9 cellular contexts compared by ENCODE assay signal in the genomic region with DNA sequence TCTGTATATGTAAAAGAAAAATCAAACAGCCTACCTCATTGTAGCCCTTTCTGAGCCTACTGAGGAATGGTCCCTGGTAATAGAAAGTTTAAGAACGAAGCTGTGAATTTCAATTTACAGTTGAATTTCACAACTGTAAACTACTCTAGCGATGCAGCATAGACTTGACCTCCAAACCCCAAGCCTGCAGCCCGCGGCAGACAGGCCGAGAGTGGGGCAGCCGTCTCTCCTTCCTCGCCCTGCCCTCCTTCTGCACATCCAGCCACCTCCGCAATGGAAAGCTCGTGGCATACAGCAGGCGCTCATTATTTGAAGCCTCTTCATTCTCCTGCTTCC. TPM values are rescaled to one million over a fixed set of nuclear protein-coding genes. Genes with fewer than 3 reads are reported as not detected.
DNase-seq lines count a peak whose midpoint lies in the region; ATAC-seq, FAIRE-seq and TF ChIP-seq lines count a peak whose summit lies in the region.
"Had no signal": no experiment of that assay in that cellular context is flagged by ENCODE, and none has a peak within 500 bp of the region (broad histone marks: within the 10 kb centered on the region; RNA-seq: fewer than 3 reads in every experiment).

No MANE protein-coding gene starts in this region.

- POLR2A ChIA-PET in Caco-2 (lab: Charles Lee) = interaction anchor here (0.6 kb wide), 1 partner anchor 9 kb away, joined by 6 read pairs; no protein-coding TSS in a partner anchor

- H3K9ac ChIP-seq in astrocyte (ENCODE audit: low read length) = peak overlapping the region; percentile 84

- peak overlapping the region; percentile 71 for H3K4me3 ChIP-seq in Caco-2 (ENCODE audit: low read depth, low read length)
- H3K4me3 ChIP-seq in astrocyte (ENCODE audit: insufficient read depth, low read depth, low read length) = peak overlapping the region; percentile 78
- H3K4me3 ChIP-seq in lung = peak overlapping the region; percentile 39

- H3K9me3 Mint-ChIP-seq in Caco-2 (ENCODE audit: unreplicated experiment) (no peaks in the 10 kb centered on the region), astrocyte (ENCODE audit: unreplicated experiment) (no peaks in the 10 kb centered on the region)

- H3K4me1 ChIP-seq in Caco-2 (peaks cover 29% of the 10 kb centered on the region), astrocyte (ENCODE audit: insufficient read depth, low read length) (peaks cover 15% of the 10 kb centered on the region), lung (ENCODE audit: control insufficient read depth in 2 of 2, insufficient read depth in 2 of 2, low read length in 2 of 2) (no peaks in the 10 kb centered on the region)

- intact Hi-C loops in Caco-2 (cut with micrococcal nuclease; ENCODE audit: unreplicated experiment) = loop anchor here (5.0 kb wide), 1 partner anchor 98 kb away; no protein-coding TSS in a partner anchor

- H3K9me3 ChIP-seq in Caco-2 (no peaks in the 10 kb centered on the region), astrocyte (ENCODE audit: insufficient read depth, low read depth, low read length) (no peaks in the 10 kb centered on the region), lung (ENCODE audit: control insufficient read depth in 2 of 2, insufficient read depth in 1 of 2, low read length in 1 of 2) (no peaks in the 10 kb centered on the region)

- H3K27me3 ChIP-seq in Caco-2 (replicated peaks; ENCODE audit: control insufficient read depth, insufficient read depth, low read length) = no peaks in the 10 kb centered on the region
- peaks cover 18% of the 10 kb centered on the region for H3K27me3 ChIP-seq in astrocyte (ENCODE audit: insufficient read depth, low read length)
- H3K27me3 ChIP-seq in lung (ENCODE audit: control insufficient read depth, insufficient read depth) = no peaks in the 10 kb centered on the region

- BruUV-seq in Caco-2 (replicated peaks; lab: Mats Ljungman, UMichigan) = no TSS peak

- no peak for TF ChIP-seq CTCF in Caco-2 (IDR thresholded peaks at IDR 0.05; ENCODE audit: insufficient read depth in 1 of 2, low read depth in 1 of 2, low read length in 1 of 2, severe bottlenecking in 1 of 2, unreplicated experiment in 1 of 2)
- TF ChIP-seq CTCF in astrocyte (IDR thresholded peaks at IDR 0.05; ENCODE audit: insufficient read depth, low read depth, low read length) = no peak
- no peak for TF ChIP-seq CTCF in lung (IDR thresholded peaks at IDR 0.05; ENCODE audit: control extremely low read depth, extremely low read depth)

- no peaks in the 10 kb centered on the region for H4K20me1 ChIP-seq in astrocyte (ENCODE audit: insufficient read depth, low read length)

- H3K4me1 Mint-ChIP-seq in Caco-2 (ENCODE audit: low read depth, unreplicated experiment) = peaks cover 23% of the 10 kb centered on the region
- peaks cover 27% of the 10 kb centered on the region for H3K4me1 Mint-ChIP-seq in astrocyte (ENCODE audit: low read depth, unreplicated experiment)

- H3K27me3 Mint-ChIP-seq in Caco-2 (ENCODE audit: insufficient read depth, unreplicated experiment) = peaks cover 11% of the 10 kb centered on the region
- peaks cover 17% of the 10 kb centered on the region for H3K27me3 Mint-ChIP-seq in astrocyte (ENCODE audit: low read depth, unreplicated experiment)

- H3K36me3 Mint-ChIP-seq in Caco-2 (ENCODE audit: insufficient read depth, unreplicated experiment) (no peaks in the 10 kb centered on the region), astrocyte (ENCODE audit: low read depth, unreplicated experiment) (peaks cover 5% of the 10 kb centered on the region)

- no peaks in the 10 kb centered on the region for H3K79me2 ChIP-seq in astrocyte (ENCODE audit: insufficient read depth, low read length)

- ATAC-seq in HG02884 (IDR thresholded peaks at IDR 0.05; ENCODE audit: unreplicated experiment) (peak; percentile 10), lung (ENCODE audit: insufficient read depth, low FRiP score) (no peak)

- peak overlapping the region; percentile 98 for H2AFZ ChIP-seq in astrocyte (ENCODE audit: low read depth, low read length)

- H3K27ac ChIP-seq in astrocyte (ENCODE audit: low read depth, low read length) (no peak overlapping the region), lung (ENCODE audit: low read depth in 1 of 2, low read length in 1 of 2) (peak overlapping the region in 1 of 2 donors; percentile 71)

- H3K4me3 Mint-ChIP-seq in Caco-2 (ENCODE audit: unreplicated experiment) = peak overlapping the region; percentile 88
- H3K4me3 Mint-ChIP-seq in astrocyte (ENCODE audit: unreplicated experiment) = peak overlapping the region; percentile 89

- H3K27ac Mint-ChIP-seq in Caco-2 (ENCODE audit: unreplicated experiment) (peak overlapping the region; percentile 66), astrocyte (ENCODE audit: unreplicated experiment) (no peak overlapping the region)

- no peak for FAIRE-seq in astrocyte (lab: Jason Lieb, UNC)

- CTCF ChIA-PET in Caco-2 (lab: Charles Lee) = interaction anchor here (0.6 to 2.3 kb wide), 24 partner anchors 10 to 289 kb away, joined by 3 to 45 read pairs (median 6); partner anchors contain the start of gene SLC39A2

- 10 to 14% methylated on average over 10 of the region's 10 CpGs for whole genome bisulfite sequencing in lung, 2 donors

- no peak for DNase-seq in Caco-2
- DNase-seq in astrocyte (ENCODE audit: low read depth) = no peak
- DNase-seq in lung (ENCODE audit: low spot score) = no peak
- no peak for DNase-seq in C1 segment of cervical spinal cord (lab: John Stamatoyannopoulos, UW)
- DNase-seq in putamen (ENCODE audit: low spot score) = no peak
- no peak for DNase-seq in NCI-H526 (lab: John Stamatoyannopoulos, UW)
- no peak for DNase-seq in A172 (ENCODE audit: low spot score)

- H3K36me3 ChIP-seq in Caco-2 (ENCODE audit: control insufficient read depth, insufficient read depth, low read length) = no peaks in the 10 kb centered on the region
- H3K36me3 ChIP-seq in astrocyte (ENCODE audit: insufficient read depth, low read length) = no peaks in the 10 kb centered on the region
- no peaks in the 10 kb centered on the region for H3K36me3 ChIP-seq in lung (ENCODE audit: control insufficient read depth in 2 of 2, insufficient read depth in 2 of 2, low read length in 2 of 2)

- H3K4me2 ChIP-seq in astrocyte (ENCODE audit: low read length) = peak overlapping the region; percentile 98

RNA-seq across cellular contexts. Expression of gene RNASE2, which starts 15.3 kb away (rescaled TPM):
- total RNA-seq in Caco-2 (2022) = not detected in 2 replicates
- total RNA-seq in astrocyte = not detected in 2 replicates
- total RNA-seq in lung = 1 to 10 TPM; 2.4 to 7.8 TPM
- 10 to 100 TPM in 1 of 2 donors, 1 to 10 TPM in 1; 8.7 to 65.0 TPM for polyA plus RNA-seq in lung
- total RNA-seq in A172 (2014; rRNA removed; shearing (Covaris generic)) = not detected in 2 replicates
- total RNA-seq: lung microvascular endothelial cell had no signal

RNA-seq across cellular contexts. Expression of gene METTL17, which starts 19.2 kb away (rescaled TPM):
- total RNA-seq in Caco-2 (2022) = 78.8 and 80.5 TPM in 2 replicates
- total RNA-seq in astrocyte = 45.1 and 49.0 TPM in 2 replicates
- 10 to 100 TPM; 53.8 to 59.6 TPM for total RNA-seq in lung
- polyA plus RNA-seq in lung = 10 to 100 TPM; 51.2 to 67.1 TPM
- 55.4 and 71.8 TPM in 2 replicates for total RNA-seq in A172 (2014; rRNA removed; shearing (Covaris generic))

RNA-seq across cellular contexts. Expression of gene SLC39A2, which starts 28.5 kb away (rescaled TPM):
- total RNA-seq in Caco-2 (2022) = 0.81 and 0.88 TPM in 2 replicates
- 0.30 TPM in 1 of 2 replicates, not detected in the other for total RNA-seq in astrocyte
- not detected for total RNA-seq in lung
- under 1 TPM; 0.02 to 0.08 TPM for polyA plus RNA-seq in lung
- total RNA-seq in A172 (2014; rRNA removed; shearing (Covaris generic)) = not detected in 2 replicates
- total RNA-seq: lung microvascular endothelial cell had no signal

RNA-seq across cellular contexts. Expression of gene NDRG2, which starts 54.2 kb away (rescaled TPM):
- total RNA-seq in Caco-2 (2022) = 16.4 and 17.7 TPM in 2 replicates
- 11.8 and 12.6 TPM in 2 replicates for total RNA-seq in astrocyte
- total RNA-seq in lung = 100 to 1,000 TPM in 1 of 2 donors, 10 to 100 TPM in 1; 50.6 to 112 TPM
- 10 to 100 TPM; 46.1 to 66.7 TPM for polyA plus RNA-seq in lung
- 7.5 and 9.0 TPM in 2 replicates for total RNA-seq in A172 (2014; rRNA removed; shearing (Covaris generic))

RNA-seq across cellular contexts. Expression of gene TPPP2, which starts 59.4 kb away (rescaled TPM):
- not detected in 2 replicates for total RNA-seq in Caco-2 (2022)
- total RNA-seq in astrocyte = not detected in 2 replicates
- under 1 TPM in 1 of 2 donors, not detected in 1; 0.65 TPM for total RNA-seq in lung
- not detected for polyA plus RNA-seq in lung
- total RNA-seq in A172 (2014; rRNA removed; shearing (Covaris generic)) = not detected in 2 replicates
- total RNA-seq: lung microvascular endothelial cell had no signal
